ENCODE assay signal across 17 cellular contexts in genomic region chr1:899636-900317, GRCh38. TPM values are rescaled to one million over a fixed set of nuclear protein-coding genes. Genes with fewer than 3 reads are reported as not detected.
"Had no signal": no experiment of that assay in that cellular context is flagged by ENCODE, and none has a peak within 500 bp of the region (broad histone marks: within the 10 kb centered on the region; RNA-seq: fewer than 3 reads in every experiment).

No MANE protein-coding gene starts in this region.

- H3K27ac Mint-ChIP-seq: naive thymus-derived CD4-positive, alpha-beta T cell had no signal

- DNase-seq: activated naive CD4-positive, alpha-beta T cell treated with Interleukin-2 at 50 U/mL for 16 hours; activated T-cell treated with anti-CD3 and anti-CD28 coated beads for 4 hours; heart right ventricle; left cardiac atrium; mammary epithelial cell; mucosa of descending colon; naive thymus-derived CD4-positive, alpha-beta T cell; pancreas; stimulated activated CD4-positive, alpha-beta T cell treated with anti-CD3 and anti-CD28 coated beads, Interleukin-12 subunit alpha, Interleukin-12 subunit beta, amount 100 ng/mL, for 4 hours; stimulated activated CD4-positive, alpha-beta T cell treated with anti-CD3 and anti-CD28 coated beads, Interleukin-2, amount 100 ng/mL, for 24 hours had no signal

- FAIRE-seq: astrocyte, bronchial epithelial cell, pancreas had no signal

- H3K27ac ChIP-seq: gastroesophageal sphincter, heart right ventricle, pancreas, thoracic aorta, VCaP had no signal

- H3K4me3 ChIP-seq: gastroesophageal sphincter, heart right ventricle, mucosa of descending colon, pancreas, thoracic aorta had no signal

- ATAC-seq: gastroesophageal sphincter; heart right ventricle; left cardiac atrium; mucosa of descending colon; naive thymus-derived CD4-positive, alpha-beta T cell had no signal

RNA-seq across cellular contexts. Expression of gene SAMD11, which starts 23.9 kb away (rescaled TPM):
- total RNA-seq: activated CD8-positive, alpha-beta memory T cell treated with anti-CD3 and anti-CD28 coated beads for 36 hours; mammary epithelial cell; naive thymus-derived CD4-positive, alpha-beta T cell; T-helper 1 cell treated with Interleukin-12 subunit alpha and Interleukin-12 subunit beta and Interleukin-4 antibody, amounts not matched to agents 30 ng/mL and 1 ng/mL, for 36 hours had no signal
- polyA plus RNA-seq: mammary epithelial cell had no signal
